In the genomic region with DNA sequence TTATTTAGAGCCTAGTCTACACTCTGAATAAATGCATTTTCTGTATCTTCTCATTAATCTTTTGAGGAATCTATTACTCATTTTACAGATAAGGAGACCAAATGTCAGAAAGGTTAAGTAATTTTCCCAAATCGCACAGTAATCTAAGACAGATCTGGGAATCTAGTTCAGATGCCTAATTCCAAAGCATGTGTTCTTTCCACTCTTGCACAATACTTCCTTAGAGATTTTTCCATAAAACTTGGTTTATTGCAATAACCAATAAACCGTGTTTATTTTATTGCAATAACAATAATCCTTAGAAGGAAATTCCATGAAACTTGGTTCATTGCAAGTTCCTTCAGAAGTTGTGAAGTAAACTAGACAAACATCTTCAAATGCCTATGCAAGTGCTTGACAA, we compare ENCODE assay signal across 22 cellular contexts. TPM values are rescaled to one million over a fixed set of nuclear protein-coding genes. Genes with fewer than 3 reads are reported as not detected.
"Had no signal": no experiment of that assay in that cellular context is flagged by ENCODE, and none has a peak within 500 bp of the region (broad histone marks: within the 10 kb centered on the region; RNA-seq: fewer than 3 reads in every experiment).

No MANE protein-coding gene starts in this region.

- H3K36me3 Mint-ChIP-seq: activated naive CD8-positive, alpha-beta T cell treated with anti-CD3 and anti-CD28 coated beads for 36 hours had no signal

- H3K4me1 Mint-ChIP-seq: activated naive CD8-positive, alpha-beta T cell treated with anti-CD3 and anti-CD28 coated beads for 36 hours; neural crest cell had no signal

- H3K27ac Mint-ChIP-seq: activated naive CD8-positive, alpha-beta T cell treated with anti-CD3 and anti-CD28 coated beads for 36 hours; activated T-cell treated with anti-CD3 and anti-CD28 coated beads, Interleukin-2, amount 50 U/mL, for 72 hours; effector memory CD8-positive, alpha-beta T cell; stimulated activated naive CD8-positive, alpha-beta T cell treated with anti-CD3 and anti-CD28 coated beads, Interleukin-15, Interleukin-2, amounts not matched to agents 100 ng/mL and 50 ng/mL, for 24 hours had no signal

- H3K4me3 Mint-ChIP-seq: activated naive CD8-positive, alpha-beta T cell treated with anti-CD3 and anti-CD28 coated beads for 36 hours; activated T-cell treated with anti-CD3 and anti-CD28 coated beads, Interleukin-2, amount 50 U/mL, for 72 hours; effector memory CD8-positive, alpha-beta T cell; neural crest cell; stimulated activated naive CD8-positive, alpha-beta T cell treated with anti-CD3 and anti-CD28 coated beads, Interleukin-15, Interleukin-2, amounts not matched to agents 100 ng/mL and 50 ng/mL, for 24 hours had no signal

- H3K36me3 ChIP-seq: heart right ventricle, left ventricle myocardium inferior, suprapubic skin, transverse colon, WERI-Rb-1 had no signal

- H3K27ac ChIP-seq: body of pancreas, heart right ventricle, left ventricle myocardium inferior, suprapubic skin, transverse colon, WERI-Rb-1 had no signal

- H3K27me3 ChIP-seq: body of pancreas, heart right ventricle, suprapubic skin, transverse colon had no signal

- H3K9me3 Mint-ChIP-seq: neural crest cell had no signal

- H3K9me3 ChIP-seq: body of pancreas, left ventricle myocardium inferior, suprapubic skin, transverse colon had no signal

- H3K27me3 Mint-ChIP-seq: effector memory CD8-positive, alpha-beta T cell had no signal

- ATAC-seq: activated T-cell treated with anti-CD3 and anti-CD28 coated beads, Interleukin-2, amount 50 U/mL, for 72 hours; body of pancreas; effector memory CD8-positive, alpha-beta T cell; heart right ventricle had no signal

- DNase-seq: activated CD4-positive, alpha-beta T cell treated with anti-CD3 and anti-CD28 coated beads for 1 hour; activated CD4-positive, alpha-beta T cell treated with anti-CD3 and anti-CD28 coated beads, Interleukin-2, amount 50 U/mL, for 4 hours; activated naive CD4-positive, alpha-beta T cell; activated naive CD8-positive, alpha-beta T cell treated with anti-CD3 and anti-CD28 coated beads for 36 hours; activated T-cell treated with anti-CD3 and anti-CD28 coated beads, Interleukin-2, amount 50 U/mL, for 72 hours; amygdala; body of pancreas; effector memory CD8-positive, alpha-beta T cell; heart right ventricle; kidney glomerular epithelial cell; left ventricle myocardium inferior; mammary epithelial cell; retina; stimulated activated CD4-positive, alpha-beta T cell treated with anti-CD3 and anti-CD28 coated beads, Interleukin-12 subunit alpha, Interleukin-12 subunit beta, amount 100 ng/mL, for 4 hours; stimulated activated CD4-positive, alpha-beta T cell treated with anti-CD3 and anti-CD28 coated beads, Interleukin-2, amount 100 ng/mL, for 24 hours; SW 1271; T-helper 2 cell; transverse colon; WERI-Rb-1 had no signal

- H3K4me1 ChIP-seq: body of pancreas, left ventricle myocardium inferior, suprapubic skin, transverse colon had no signal

- H3K4me3 ChIP-seq: body of pancreas, heart right ventricle, left ventricle myocardium inferior, suprapubic skin, transverse colon had no signal

RNA-seq across cellular contexts. Expression of gene COL8A1, which starts 17.4 kb away (rescaled TPM):
- total RNA-seq: activated naive CD8-positive, alpha-beta T cell treated with anti-CD3 and anti-CD28 coated beads for 36 hours had no signal
